ENCODE assay signal across 8 cellular contexts in the genomic region with DNA sequence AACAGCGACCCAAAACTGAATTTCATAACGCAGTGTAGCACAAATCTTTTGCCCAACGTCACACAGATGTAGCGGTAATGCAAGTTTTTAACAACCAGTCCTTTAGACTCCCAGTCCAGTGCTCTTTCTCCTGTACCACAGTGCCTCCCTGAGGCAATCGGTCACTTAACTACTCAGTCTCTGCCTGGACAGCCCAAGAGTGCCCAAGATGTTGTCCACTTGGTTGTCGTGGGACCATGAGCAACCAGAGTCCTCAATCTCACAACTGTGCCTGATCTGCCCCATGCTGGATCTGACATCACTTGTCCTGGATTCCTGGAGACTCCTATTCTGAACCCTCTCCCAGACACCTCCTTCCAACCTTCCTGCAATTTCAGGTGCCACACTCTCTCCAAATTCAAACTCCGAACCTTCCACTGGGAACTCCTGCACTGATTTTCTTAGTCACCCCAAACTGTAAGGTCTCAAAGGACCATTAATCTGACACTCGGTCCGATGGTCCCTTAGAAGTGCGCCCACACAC. TPM values are rescaled to one million over a fixed set of nuclear protein-coding genes. Genes with fewer than 3 reads are reported as not detected.
DNase-seq lines count a peak whose midpoint lies in the region; ATAC-seq, FAIRE-seq and TF ChIP-seq lines count a peak whose summit lies in the region.

No MANE protein-coding gene starts in this region.

- peak; percentile 38 for ATAC-seq in GM19023 (IDR thresholded peaks at IDR 0.05; ENCODE audit: unreplicated experiment)

- FAIRE-seq in HTR-8/SVneo (lab: Jason Lieb, UNC) = no peak

- H3K9ac ChIP-seq in HUES64 (ENCODE audit: low read depth, low read length) = peak overlapping the region; percentile 94
- H3K9ac ChIP-seq in iPS-15b (ENCODE audit: low read depth, low read length) = no peak overlapping the region
- peak overlapping the region; percentile 83 to 91 (median 87) for H3K9ac ChIP-seq in skeletal muscle tissue (ENCODE audit: low read depth in 1 of 3, low read length in 3 of 3)

- no peaks in the 10 kb centered on the region for H3K36me3 ChIP-seq in BE2C
- peaks cover 7% of the 10 kb centered on the region for H3K36me3 ChIP-seq in HUES64 (ENCODE audit: insufficient read depth, low read length)
- H3K36me3 ChIP-seq in iPS-15b (ENCODE audit: control insufficient read depth, insufficient read depth, low read length) = no peaks in the 10 kb centered on the region
- no peaks in the 10 kb centered on the region for H3K36me3 ChIP-seq in skeletal muscle tissue (ENCODE audit: control insufficient read depth in 3 of 3, insufficient read depth in 3 of 3, low read length in 3 of 3)

- H3K9me3 ChIP-seq in BE2C (no peaks in the 10 kb centered on the region), HUES64 (ENCODE audit: insufficient read depth, low read depth, low read length) (no peaks in the 10 kb centered on the region), iPS-15b (ENCODE audit: control insufficient read depth, insufficient read depth, low read length) (no peaks in the 10 kb centered on the region), skeletal muscle tissue (ENCODE audit: control insufficient read depth in 3 of 3, low read length in 3 of 3) (no peaks in the 10 kb centered on the region)

- H3K4me1 ChIP-seq in BE2C = no peaks in the 10 kb centered on the region
- H3K4me1 ChIP-seq in HUES64 (ENCODE audit: insufficient read depth, low read length) = no peaks in the 10 kb centered on the region
- no peaks in the 10 kb centered on the region for H3K4me1 ChIP-seq in iPS-15b (ENCODE audit: control insufficient read depth, insufficient read depth, low read length)
- H3K4me1 ChIP-seq in skeletal muscle tissue (ENCODE audit: control insufficient read depth in 3 of 3, insufficient read depth in 3 of 3, low read length in 3 of 3) = peaks cover 5 to 10% (median 9%) of the 10 kb centered on the region in 3 donors

- DNase-seq in BE2C = no peak
- no peak for DNase-seq in HTR-8/SVneo (ENCODE audit: insufficient read length, low spot score)
- no peak for DNase-seq in activated effector memory CD4-positive, alpha-beta T cell treated with anti-CD3 and anti-CD28 coated beads, Interleukin-2, amount 50 U/mL, for 16 hours

- peak overlapping the region; percentile 94 for H3K4me3 ChIP-seq in BE2C (ENCODE audit: low read depth, low read length)
- peak overlapping the region; percentile 99 for H3K4me3 ChIP-seq in HUES64 (ENCODE audit: low read length)
- peak overlapping the region; percentile 88 for H3K4me3 ChIP-seq in iPS-15b (ENCODE audit: low read depth, low read length)
- H3K4me3 ChIP-seq in skeletal muscle tissue (ENCODE audit: low read length in 3 of 3) = peak overlapping the region; percentile 74 to 93 (median 85)

- TF ChIP-seq CTCF in BE2C (IDR thresholded peaks at IDR 0.05; ENCODE audit: low read depth, low read length) = peak; percentile 17; the same call in 1 of the 2 replicates

- H3K27ac ChIP-seq in HUES64 (ENCODE audit: low read depth, low read length) = peak overlapping the region; percentile 93
- H3K27ac ChIP-seq in adipose tissue (ENCODE audit: low read depth, low read length) = peak overlapping the region; percentile 94
- peak overlapping the region; percentile 90 for H3K27ac ChIP-seq in skeletal muscle tissue (ENCODE audit: low read depth, low read length)

- 8% methylated on average over 10 of the region's 10 CpGs for WGBS in HUES64
- WGBS in adipose tissue, 3 donors = 0 to 36% (median 3%) methylated on average over 10 of the region's 10 CpGs

- H3K27me3 ChIP-seq in BE2C = no peaks in the 10 kb centered on the region
- no peaks in the 10 kb centered on the region for H3K27me3 ChIP-seq in HUES64 (ENCODE audit: insufficient read depth, low read length)
- no peaks in the 10 kb centered on the region for H3K27me3 ChIP-seq in iPS-15b (ENCODE audit: control insufficient read depth, insufficient read depth, low read length)
- no peaks in the 10 kb centered on the region for H3K27me3 ChIP-seq in skeletal muscle tissue (ENCODE audit: control insufficient read depth in 3 of 3, insufficient read depth in 3 of 3, low read length in 3 of 3)

RNA-seq across cellular contexts. Expression of a gene that starts 0.7 kb away (rescaled TPM):
- polyA plus RNA-seq in BE2C (2012; ENCODE audit: insufficient read depth, insufficient read length, low read depth) = 18.8 TPM
- polyA plus RNA-seq in HUES64 (2013, experiment 1 of 2) = 14.8 TPM
- 17.1 TPM for polyA plus RNA-seq in HUES64 (2013, experiment 2 of 2)
- 10 to 100 TPM in 2 of 3 donors, 1 to 10 TPM in 1; 6.9 to 13.7 (median 11.9) TPM for polyA plus RNA-seq in adipose tissue
- total RNA-seq in skeletal muscle tissue = 11.0 TPM

RNA-seq across cellular contexts. Expression of a gene that starts 12.1 kb away (rescaled TPM):
- polyA plus RNA-seq in BE2C (2012; ENCODE audit: insufficient read depth, insufficient read length, low read depth) = 8.6 TPM
- 8.7 TPM for polyA plus RNA-seq in HUES64 (2013, experiment 1 of 2)
- polyA plus RNA-seq in HUES64 (2013, experiment 2 of 2) = 8.7 TPM
- polyA plus RNA-seq in adipose tissue = 1 to 10 TPM; 3.0 to 6.5 (median 6.0) TPM
- 12.5 TPM for total RNA-seq in skeletal muscle tissue
